11 cellular contexts compared by ENCODE assay signal in genomic region chr1:31666290-31666963, GRCh38. TPM values are rescaled to one million over a fixed set of nuclear protein-coding genes. Genes with fewer than 3 reads are reported as not detected.
A peak's percentile ranks its signal among the peaks of the same experiment; 100 is the strongest.
DNase-seq lines count a peak whose midpoint lies in the region; ATAC-seq and TF ChIP-seq lines count a peak whose summit lies in the region.
"Had no signal": no experiment of that assay in that cellular context is flagged by ENCODE, and none has a peak within 500 bp of the region (broad histone marks: within the 10 kb centered on the region; RNA-seq: fewer than 3 reads in every experiment).

No MANE protein-coding gene starts in this region.

- ATAC-seq in HG02610 (IDR thresholded peaks at IDR 0.05; ENCODE audit: unreplicated experiment) (no peak), GM21526 (IDR thresholded peaks at IDR 0.05; ENCODE audit: low FRiP score, unreplicated experiment) (no peak), HG03025 (IDR thresholded peaks at IDR 0.05; ENCODE audit: low FRiP score, unreplicated experiment) (no peak)

- H3K9me3 ChIP-seq in A673 (ENCODE audit: low read depth, low read length, poor library complexity, severe bottlenecking) (no peaks in the 10 kb centered on the region), mucosa of rectum (ENCODE audit: control insufficient read depth in 2 of 2, low read length in 2 of 2) (no peaks in the 10 kb centered on the region)

- POLR2A ChIA-PET in A673 (lab: Charles Lee; ENCODE audit: low non-redundant PET) = interaction anchor here (0.6 kb wide), 1 partner anchor 406 kb away, joined by 6 read pairs; the partner anchor contains the start of gene TMEM39B

- intact Hi-C loops in A673 (cut with micrococcal nuclease; ENCODE audit: unreplicated experiment) = loop anchor here (2.0 kb wide), 1 partner anchor 38 kb away; the partner anchor contains the start of gene COL16A1

- TF ChIP-seq CTCF in A673 (conservative IDR thresholded peaks at IDR 0.05; ENCODE audit: low read depth, low read length) = no peak
- TF ChIP-seq CTCF in cardiac fibroblast (IDR thresholded peaks at IDR 0.05; ENCODE audit: low read depth, low read length) = no peak

- peaks cover 24% of the 10 kb centered on the region for H3K4me1 ChIP-seq in A673 (ENCODE audit: insufficient read depth, low read length, poor library complexity, severe bottlenecking)
- H3K4me1 ChIP-seq in mucosa of rectum (ENCODE audit: control insufficient read depth in 2 of 2, insufficient read depth in 2 of 2, low read length in 2 of 2) = peaks cover 32 to 40% of the 10 kb centered on the region in 2 donors

- CTCF ChIA-PET in A673 (lab: Charles Lee) = interaction anchor here (0.7 to 1.0 kb wide), 4 partner anchors 79 to 125 kb away, joined by 3 to 5 read pairs (median 3); no protein-coding TSS in a partner anchor

- H3K27me3 ChIP-seq in A673 (replicated peaks; ENCODE audit: insufficient read depth, low read depth, low read length, poor library complexity) = no peaks in the 10 kb centered on the region
- H3K27me3 ChIP-seq in mucosa of rectum (ENCODE audit: control insufficient read depth in 2 of 2, insufficient read depth in 2 of 2, low read length in 2 of 2) = no peaks in the 10 kb centered on the region

- H3K27ac ChIP-seq in A673 (ENCODE audit: low read depth, low read length, poor library complexity, severe bottlenecking) (peak overlapping the region; percentile 22), mucosa of rectum (ENCODE audit: low read depth in 2 of 2, low read length in 2 of 2) (peak overlapping the region; percentile 74 to 82)

- peak overlapping the region; percentile 49 to 69 for H3K9ac ChIP-seq in mucosa of rectum (ENCODE audit: low read depth in 1 of 2, low read length in 2 of 2)

- H3K4me3 ChIP-seq in A673 (ENCODE audit: low read depth, low read length, poor library complexity, severe bottlenecking) = no peak overlapping the region
- no peak overlapping the region for H3K4me3 ChIP-seq in cardiac fibroblast (replicated peaks in 1 of 2; ENCODE audit: low read depth in 2 of 2, low read length in 2 of 2)
- H3K4me3 ChIP-seq in mucosa of rectum (ENCODE audit: low read length in 2 of 2) = no peak overlapping the region

- no TSS peak for BruUV-seq in A673 (replicated peaks; lab: Mats Ljungman, UMichigan)

- peak; percentile 18 for DNase-seq in A673 (ENCODE audit: low spot score)
- DNase-seq in M059J (ENCODE audit: low read depth) = peak; percentile 31
- peak; percentile 37 to 42 for DNase-seq in cardiac fibroblast (ENCODE audit: low read depth in 2 of 2)
- no peak for DNase-seq in amniotic stem cell (lab: John Stamatoyannopoulos, UW)
- DNase-seq: CD4-positive, CD25-positive, alpha-beta regulatory T cell had no signal

- H3K36me3 ChIP-seq in A673 (ENCODE audit: insufficient read depth, low read length, poor library complexity, severe bottlenecking) (no peaks in the 10 kb centered on the region), mucosa of rectum (ENCODE audit: control insufficient read depth in 2 of 2, insufficient read depth in 2 of 2, low read length in 2 of 2) (no peaks in the 10 kb centered on the region)

RNA-seq across cellular contexts. Expression of gene PEF1, which starts 21.8 kb away (rescaled TPM):
- 56.3 and 57.9 TPM in 2 replicates for total RNA-seq in A673 (2021)
- total RNA-seq in M059J (2014; rRNA removed; shearing (Covaris generic)) = 128 and 144 TPM in 2 replicates

RNA-seq across cellular contexts. Expression of gene COL16A1, which starts 37.4 kb away (rescaled TPM):
- total RNA-seq in A673 (2021) = 26.6 and 35.7 TPM in 2 replicates
- 2.0 and 4.0 TPM in 2 replicates for total RNA-seq in M059J (2014; rRNA removed; shearing (Covaris generic))
- total RNA-seq: CD4-positive, CD25-positive, alpha-beta regulatory T cell; T-helper 2 cell treated with Interferon-gamma antibody and Interleukin-4, amounts not matched to agents 100 ng/mL and 5 ng/mL, for 36 hours had no signal

RNA-seq across cellular contexts. Expression of gene HCRTR1, which starts 48.9 kb away (rescaled TPM):
- not detected in 2 replicates for total RNA-seq in A673 (2021)
- total RNA-seq in M059J (2014; rRNA removed; shearing (Covaris generic)) = not detected in 2 replicates
- total RNA-seq: CD4-positive, CD25-positive, alpha-beta regulatory T cell; mononuclear cell; T-helper 2 cell treated with Interferon-gamma antibody and Interleukin-4, amounts not matched to agents 100 ng/mL and 5 ng/mL, for 36 hours had no signal
